Comparison of ENCODE assay signal across 1 cellular context in the genomic region with DNA sequence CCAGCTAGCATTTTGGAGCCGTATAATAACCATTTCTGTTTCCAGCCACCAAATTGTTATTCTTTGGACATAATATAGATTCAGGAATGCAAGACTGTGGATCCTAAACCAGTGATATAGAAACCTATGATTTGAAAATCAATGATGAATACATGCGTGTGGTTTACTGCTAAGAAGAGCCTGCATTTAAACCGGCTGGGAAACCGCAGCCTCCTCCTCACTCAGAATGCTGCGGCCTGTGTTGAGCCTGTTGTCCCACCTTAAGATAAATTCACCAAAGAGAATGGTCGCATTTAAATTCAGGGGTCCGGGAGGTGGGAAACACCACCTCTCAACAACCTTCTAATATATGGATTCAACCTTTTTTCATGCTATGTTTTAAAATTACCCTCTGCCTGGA.
A peak's percentile ranks its signal among the peaks of the same experiment; 100 is the strongest.
TF ChIP-seq lines count a peak whose summit lies in the region.

No MANE protein-coding gene starts in this region.

TF ChIP-seq in GM12878, 131 proteins besides CTCF, POLR2A, EP300 and RAD21 (continued from another document):
- TF ChIP-seq POLR2AphosphoS2 (IDR thresholded peaks at IDR 0.05; ENCODE audit: low read depth, low read length) (no peak; the same call in 1 of the 2 replicates), GATAD2B (conservative IDR thresholded peaks at IDR 0.05; ENCODE audit: low read depth) (no peak), ASH2L (IDR thresholded peaks at IDR 0.05; ENCODE audit: borderline replicate concordance, low read depth) (no peak), NR2C1 (IDR thresholded peaks at IDR 0.05) (no peak), RAD51 (IDR thresholded peaks at IDR 0.05) (no peak), TARDBP (IDR thresholded peaks at IDR 0.05; ENCODE audit: borderline replicate concordance) (no peak), JUND (IDR thresholded peaks at IDR 0.05; ENCODE audit: low read depth, low read length) (no peak), CREB1 (IDR thresholded peaks at IDR 0.05; ENCODE audit: low read depth) (no peak), STAT1 (conservative IDR thresholded peaks at IDR 0.05) (no peak), ZNF24 (IDR thresholded peaks at IDR 0.05) (no peak; the same call in 1 of the 2 replicates), SPI1 (IDR thresholded peaks at IDR 0.05; ENCODE audit: borderline replicate concordance, insufficient read depth, low read depth, low read length) (no peak), ZBED1 (IDR thresholded peaks at IDR 0.05; ENCODE audit: borderline replicate concordance) (no peak; the same call in 1 of the 2 replicates), CEBPB (IDR thresholded peaks at IDR 0.05; ENCODE audit: borderline replicate concordance in 1 of 2, low read depth in 2 of 2, low read length in 2 of 2) (no peak), WRNIP1 (IDR thresholded peaks at IDR 0.05; ENCODE audit: borderline replicate concordance, low read depth, low read length) (no peak), CBX5 (IDR thresholded peaks at IDR 0.05; ENCODE audit: low read depth) (no peak), SMARCA5 (IDR thresholded peaks at IDR 0.05) (no peak), RFX5 (IDR thresholded peaks at IDR 0.05; ENCODE audit: low read depth, low read length) (no peak), YY1 (IDR thresholded peaks at IDR 0.05; ENCODE audit: low read depth, low read length) (0 out of 2 replicates have a peak, but pooled peaks have one; percentile 42), HCFC1 (IDR thresholded peaks at IDR 0.05; ENCODE audit: low read length) (no peak), BMI1 (IDR thresholded peaks at IDR 0.05; ENCODE audit: borderline replicate concordance) (no peak), SIX5 (IDR thresholded peaks at IDR 0.05; ENCODE audit: low read depth, low read length, severe bottlenecking) (no peak)
- TF ChIP-seq, protein P1, sequence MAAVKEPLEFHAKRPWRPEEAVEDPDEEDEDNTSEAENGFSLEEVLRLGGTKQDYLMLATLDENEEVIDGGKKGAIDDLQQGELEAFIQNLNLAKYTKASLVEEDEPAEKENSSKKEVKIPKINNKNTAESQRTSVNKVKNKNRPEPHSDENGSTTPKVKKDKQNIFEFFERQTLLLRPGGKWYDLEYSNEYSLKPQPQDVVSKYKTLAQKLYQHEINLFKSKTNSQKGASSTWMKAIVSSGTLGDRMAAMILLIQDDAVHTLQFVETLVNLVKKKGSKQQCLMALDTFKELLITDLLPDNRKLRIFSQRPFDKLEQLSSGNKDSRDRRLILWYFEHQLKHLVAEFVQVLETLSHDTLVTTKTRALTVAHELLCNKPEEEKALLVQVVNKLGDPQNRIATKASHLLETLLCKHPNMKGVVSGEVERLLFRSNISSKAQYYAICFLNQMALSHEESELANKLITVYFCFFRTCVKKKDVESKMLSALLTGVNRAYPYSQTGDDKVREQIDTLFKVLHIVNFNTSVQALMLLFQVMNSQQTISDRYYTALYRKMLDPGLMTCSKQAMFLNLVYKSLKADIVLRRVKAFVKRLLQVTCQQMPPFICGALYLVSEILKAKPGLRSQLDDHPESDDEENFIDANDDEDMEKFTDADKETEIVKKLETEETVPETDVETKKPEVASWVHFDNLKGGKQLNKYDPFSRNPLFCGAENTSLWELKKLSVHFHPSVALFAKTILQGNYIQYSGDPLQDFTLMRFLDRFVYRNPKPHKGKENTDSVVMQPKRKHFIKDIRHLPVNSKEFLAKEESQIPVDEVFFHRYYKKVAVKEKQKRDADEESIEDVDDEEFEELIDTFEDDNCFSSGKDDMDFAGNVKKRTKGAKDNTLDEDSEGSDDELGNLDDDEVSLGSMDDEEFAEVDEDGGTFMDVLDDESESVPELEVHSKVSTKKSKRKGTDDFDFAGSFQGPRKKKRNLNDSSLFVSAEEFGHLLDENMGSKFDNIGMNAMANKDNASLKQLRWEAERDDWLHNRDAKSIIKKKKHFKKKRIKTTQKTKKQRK (IDR thresholded peaks at IDR 0.05; ENCODE audit: low read depth, low read length): no peak
- TF ChIP-seq, protein P2, sequence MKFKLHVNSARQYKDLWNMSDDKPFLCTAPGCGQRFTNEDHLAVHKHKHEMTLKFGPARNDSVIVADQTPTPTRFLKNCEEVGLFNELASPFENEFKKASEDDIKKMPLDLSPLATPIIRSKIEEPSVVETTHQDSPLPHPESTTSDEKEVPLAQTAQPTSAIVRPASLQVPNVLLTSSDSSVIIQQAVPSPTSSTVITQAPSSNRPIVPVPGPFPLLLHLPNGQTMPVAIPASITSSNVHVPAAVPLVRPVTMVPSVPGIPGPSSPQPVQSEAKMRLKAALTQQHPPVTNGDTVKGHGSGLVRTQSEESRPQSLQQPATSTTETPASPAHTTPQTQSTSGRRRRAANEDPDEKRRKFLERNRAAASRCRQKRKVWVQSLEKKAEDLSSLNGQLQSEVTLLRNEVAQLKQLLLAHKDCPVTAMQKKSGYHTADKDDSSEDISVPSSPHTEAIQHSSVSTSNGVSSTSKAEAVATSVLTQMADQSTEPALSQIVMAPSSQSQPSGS (IDR thresholded peaks at IDR 0.05; ENCODE audit: low read length): no peak; the same call in 1 of the 2 replicates
- TF ChIP-seq, protein P3, sequence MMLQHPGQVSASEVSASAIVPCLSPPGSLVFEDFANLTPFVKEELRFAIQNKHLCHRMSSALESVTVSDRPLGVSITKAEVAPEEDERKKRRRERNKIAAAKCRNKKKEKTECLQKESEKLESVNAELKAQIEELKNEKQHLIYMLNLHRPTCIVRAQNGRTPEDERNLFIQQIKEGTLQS (IDR thresholded peaks at IDR 0.05; ENCODE audit: borderline replicate concordance, extremely low read depth, low read depth, low read length): no peak
